Comparison of ENCODE assay signal across 8 cellular contexts in genomic region chr10:32445740-32446615, GRCh38. TPM values are rescaled to one million over a fixed set of nuclear protein-coding genes. Genes with fewer than 3 reads are reported as not detected.
DNase-seq lines count a peak whose midpoint lies in the region; ATAC-seq, FAIRE-seq and TF ChIP-seq lines count a peak whose summit lies in the region.

Gene CCDC7 (plus strand): TSS chr10:32446140. CDS start chr10:32451643, 5,503 bp downstream.

- no peaks in the 10 kb centered on the region for H4K20me1 ChIP-seq in DND-41 (ENCODE audit: insufficient read depth, low read length)
- H4K20me1 ChIP-seq in KMS-11 (ENCODE audit: insufficient read depth): no peaks in the 10 kb centered on the region

- H3K27me3 ChIP-seq in DND-41 (ENCODE audit: insufficient read depth, low read length, poor library complexity) (no peaks in the 10 kb centered on the region), KMS-11 (ENCODE audit: insufficient read depth, low read depth) (no peaks in the 10 kb centered on the region)

- peak; percentile 88 for DNase-seq in DND-41
- DNase-seq in RCC 7860 (ENCODE audit: low spot score): peak; percentile 76
- DNase-seq in activated T-helper 1 cell treated with anti-CD3 and anti-CD28 coated beads, Interleukin-12 subunit alpha, Interleukin-12 subunit beta, Interleukin-2, Interleukin-4 antibody, amounts not matched to agents 30 ng/mL and 10 ng/mL and 1 ng/mL, durations not matched to agents 14 hours and 24 hours and 36 hours (ENCODE audit: low spot score): peak; percentile 83
- peak; percentile 83 for DNase-seq in fibroblast of mammary gland (ENCODE audit: low read depth)
- peak; percentile 80 to 91 (median 86) for DNase-seq in naive thymus-derived CD8-positive, alpha-beta T cell
- DNase-seq in stimulated activated naive CD4-positive, alpha-beta T cell (lab: John Stamatoyannopoulos, UW): peak; percentile 73 to 90 (median 84)

- no peaks in the 10 kb centered on the region for H3K36me3 ChIP-seq in DND-41 (ENCODE audit: insufficient read depth, low read length)
- no peaks in the 10 kb centered on the region for H3K36me3 ChIP-seq in KMS-11 (ENCODE audit: insufficient read depth)

- H2AFZ ChIP-seq in DND-41 (ENCODE audit: low read depth, low read length) (peak within 1 kb of the TSS; percentile 82), KMS-11 (ENCODE audit: low read depth) (peak within 1 kb of the TSS; percentile 95)

- H3K27ac ChIP-seq in DND-41 (ENCODE audit: low read length): peak within 1 kb of the TSS; percentile 97
- peak within 1 kb of the TSS; percentile 89 for H3K27ac ChIP-seq in KMS-11

- H3K79me2 ChIP-seq in DND-41 (ENCODE audit: insufficient read depth, low read length): peaks cover 20% of the 10 kb centered on the region
- no peaks in the 10 kb centered on the region for H3K79me2 ChIP-seq in KMS-11 (ENCODE audit: insufficient read depth, low read depth)

- peaks cover 4% of the 10 kb centered on the region for H3K36me3 Mint-ChIP-seq in activated T-helper 1 cell treated with anti-CD3 and anti-CD28 coated beads, Interleukin-12 subunit alpha, Interleukin-12 subunit beta, Interleukin-2, Interleukin-4 antibody, amounts not matched to agents 30 ng/mL and 10 ng/mL and 1 ng/mL, durations not matched to agents 14 hours and 24 hours and 36 hours (ENCODE audit: low read depth)
- peaks cover 0 to 1% (median 0%) of the 10 kb centered on the region in 3 donors for H3K36me3 Mint-ChIP-seq in naive thymus-derived CD8-positive, alpha-beta T cell

- peak; percentile 69 for TF ChIP-seq CTCF in DND-41 (IDR thresholded peaks at IDR 0.05; ENCODE audit: borderline replicate concordance, extremely low read depth, low read length, poor library complexity, severe bottlenecking)
- no peak; the same call in 1 of the 2 replicates for TF ChIP-seq CTCF in KMS-11 (conservative IDR thresholded peaks at IDR 0.05; ENCODE audit: low read depth, low read length)
- TF ChIP-seq CTCF in fibroblast of mammary gland (conservative IDR thresholded peaks at IDR 0.05; ENCODE audit: control insufficient read depth, insufficient read depth, low read depth, low read length): peak; percentile 26

- peak within 1 kb of the TSS; percentile 96 for H3K27ac Mint-ChIP-seq in activated T-helper 1 cell treated with anti-CD3 and anti-CD28 coated beads, Interleukin-12 subunit alpha, Interleukin-12 subunit beta, Interleukin-2, Interleukin-4 antibody, amounts not matched to agents 30 ng/mL and 10 ng/mL and 1 ng/mL, durations not matched to agents 14 hours and 24 hours and 36 hours
- peak within 1 kb of the TSS; percentile 98 to 100 (median 99) for H3K27ac Mint-ChIP-seq in naive thymus-derived CD8-positive, alpha-beta T cell

- H3K27me3 Mint-ChIP-seq in activated T-helper 1 cell treated with anti-CD3 and anti-CD28 coated beads, Interleukin-12 subunit alpha, Interleukin-12 subunit beta, Interleukin-2, Interleukin-4 antibody, amounts not matched to agents 30 ng/mL and 10 ng/mL and 1 ng/mL, durations not matched to agents 14 hours and 24 hours and 36 hours (ENCODE audit: insufficient read depth): peaks cover 3% of the 10 kb centered on the region
- H3K27me3 Mint-ChIP-seq in naive thymus-derived CD8-positive, alpha-beta T cell: peaks cover 0 to 4% (median 0%) of the 10 kb centered on the region in 5 donors

- POLR2A ChIA-PET in naive thymus-derived CD8-positive, alpha-beta T cell (lab: Charles Lee): interaction anchor here (0.6 to 2.7 kb wide), 23 partner anchors 8 to 693 kb away, joined by 3 to 64 read pairs (median 5); partner anchors contain the start of genes EPC1 and ITGB1

- FAIRE-seq in RCC 7860 (lab: Jason Lieb, UNC): no peak

- H3K9me3 ChIP-seq in DND-41 (ENCODE audit: insufficient read depth, low read length, severe bottlenecking): no peaks in the 10 kb centered on the region

- peak within 1 kb of the TSS; percentile 98 for H3K4me3 Mint-ChIP-seq in activated T-helper 1 cell treated with anti-CD3 and anti-CD28 coated beads, Interleukin-12 subunit alpha, Interleukin-12 subunit beta, Interleukin-2, Interleukin-4 antibody, amounts not matched to agents 30 ng/mL and 10 ng/mL and 1 ng/mL, durations not matched to agents 14 hours and 24 hours and 36 hours
- peak within 1 kb of the TSS; percentile 83 to 98 (median 95) for H3K4me3 Mint-ChIP-seq in naive thymus-derived CD8-positive, alpha-beta T cell

- peak within 1 kb of the TSS; percentile 64 for H3K4me2 ChIP-seq in DND-41 (ENCODE audit: insufficient read depth, low read length)
- H3K4me2 ChIP-seq in KMS-11: peak within 1 kb of the TSS; percentile 95

- ATAC-seq in DND-41 (ENCODE audit: insufficient read depth, low read depth) (peak; percentile 94), GM21737 (IDR thresholded peaks at IDR 0.05; ENCODE audit: unreplicated experiment) (peak; percentile 98)
- ATAC-seq in naive thymus-derived CD8-positive, alpha-beta T cell: peak; percentile 95 to 96

- peaks cover 16% of the 10 kb centered on the region for H3K4me1 ChIP-seq in DND-41 (ENCODE audit: insufficient read depth, low read length)
- peaks cover 8% of the 10 kb centered on the region for H3K4me1 ChIP-seq in KMS-11 (ENCODE audit: low read depth, poor library complexity, severe bottlenecking)

- H3K9ac ChIP-seq in DND-41 (ENCODE audit: low read depth, low read length) (peak within 1 kb of the TSS; percentile 89), KMS-11 (peak within 1 kb of the TSS; percentile 84)

- H3K4me3 ChIP-seq in DND-41 (ENCODE audit: low read depth in 1 of 2, low read length in 2 of 2) (peak within 1 kb of the TSS; percentile 63 to 68), KMS-11 (IDR thresholded peaks at IDR 0.05; ENCODE audit: insufficient read depth, low read depth, low read length) (peak within 1 kb of the TSS; percentile 70), fibroblast of mammary gland (ENCODE audit: control insufficient read depth, low read depth, low read length) (peak within 1 kb of the TSS; percentile 86)

- H3K4me1 Mint-ChIP-seq in activated T-helper 1 cell treated with anti-CD3 and anti-CD28 coated beads, Interleukin-12 subunit alpha, Interleukin-12 subunit beta, Interleukin-2, Interleukin-4 antibody, amounts not matched to agents 30 ng/mL and 10 ng/mL and 1 ng/mL, durations not matched to agents 14 hours and 24 hours and 36 hours (ENCODE audit: low read depth): peaks cover 9% of the 10 kb centered on the region
- peaks cover 6 to 19% (median 13%) of the 10 kb centered on the region in 4 donors for H3K4me1 Mint-ChIP-seq in naive thymus-derived CD8-positive, alpha-beta T cell

- H3K9me3 Mint-ChIP-seq in activated T-helper 1 cell treated with anti-CD3 and anti-CD28 coated beads, Interleukin-12 subunit alpha, Interleukin-12 subunit beta, Interleukin-2, Interleukin-4 antibody, amounts not matched to agents 30 ng/mL and 10 ng/mL and 1 ng/mL, durations not matched to agents 14 hours and 24 hours and 36 hours: no peaks in the 10 kb centered on the region
- no peaks in the 10 kb centered on the region for H3K9me3 Mint-ChIP-seq in naive thymus-derived CD8-positive, alpha-beta T cell

- intact Hi-C loops in activated T-helper 1 cell treated with anti-CD3 and anti-CD28 coated beads, Interleukin-12 subunit alpha, Interleukin-12 subunit beta, Interleukin-2, Interleukin-4 antibody, amounts not matched to agents 30 ng/mL and 10 ng/mL and 1 ng/mL, durations not matched to agents 14 hours and 24 hours and 36 hours (cut with micrococcal nuclease): loop anchor here (1.0 to 10.0 kb wide), 10 partner anchors 12 to 809 kb away; partner anchors contain the start of genes ARHGAP12, EPC1, ITGB1 and KIF5B

RNA-seq across cellular contexts. Expression of gene CCDC7, which starts in this region (rescaled TPM):
- total RNA-seq in activated T-helper 1 cell treated with anti-CD3 and anti-CD28 coated beads, Interleukin-12 subunit alpha, Interleukin-12 subunit beta, Interleukin-2, Interleukin-4 antibody, amounts not matched to agents 30 ng/mL and 10 ng/mL and 1 ng/mL, durations not matched to agents 14 hours and 24 hours and 36 hours: 9.0 and 10.2 TPM in 2 replicates
- total RNA-seq in naive thymus-derived CD8-positive, alpha-beta T cell: 10 to 100 TPM; 90.9 to 94.5 TPM
- 10 to 100 TPM in 2 of 3 donors, 1 to 10 TPM in 1; 8.9 to 26.0 (median 11.8) TPM for polyA plus RNA-seq in naive thymus-derived CD8-positive, alpha-beta T cell

Comparison
In these comparisons a context has a peak if more than half of its experiments do, and no peak if none do; other contexts are left out.
1. Peak in every context shown above with its lines: DNase-seq, ATAC-seq, H3K4me3 ChIP-seq and H3K27ac ChIP-seq.